Comparison of ENCODE assay signal across 24 cellular contexts in the genomic region with DNA sequence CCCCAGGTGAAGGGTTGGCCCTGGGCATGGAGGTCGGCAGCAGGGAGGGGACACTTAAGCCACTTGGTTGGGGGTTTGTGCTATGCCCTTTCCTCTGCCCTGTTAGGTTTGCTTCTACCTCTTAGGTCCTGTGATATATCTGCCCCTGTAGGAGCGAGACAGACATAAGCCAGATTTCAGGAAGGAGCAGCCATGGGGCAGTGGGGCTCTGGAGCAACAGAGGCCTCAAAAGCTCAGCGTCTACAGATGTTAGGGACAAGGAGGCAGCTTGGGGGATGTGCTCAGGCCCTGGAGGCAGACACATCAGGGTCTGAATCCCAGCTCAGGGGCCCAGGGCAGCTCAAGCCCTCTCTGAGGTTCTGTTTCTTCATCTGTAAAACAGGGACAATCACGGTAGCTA.
"Had no signal": no experiment of that assay in that cellular context is flagged by ENCODE, and none has a peak within 500 bp of the region (broad histone marks: within the 10 kb centered on the region; RNA-seq: fewer than 3 reads in every experiment).

No MANE protein-coding gene starts in this region.

- FAIRE-seq: endometrium, islet of Langerhans had no signal

- H3K4me3 Mint-ChIP-seq: activated B cell treated with CpG ODN at 0.5 μM for 24 hours; activated CD4-positive, alpha-beta memory T cell treated with anti-CD3 and anti-CD28 coated beads, Interleukin-2, amount 10 ng/mL, durations not matched to agents 7 days and 5 days; activated CD8-positive, alpha-beta memory T cell treated with anti-CD3 and anti-CD28 coated beads, Interleukin-2, amount 10 ng/mL, durations not matched to agents 7 days and 5 days; activated naive CD8-positive, alpha-beta T cell treated with anti-CD3 and anti-CD28 coated beads for 36 hours; brain; stimulated activated naive B cell treated with anti-CD40 and anti-IgM and Interleukin-4, amounts not matched to agents 10 μg/mL and 1 μg/mL and 100 μg/mL, for 72 hours; T-cell had no signal

- H3K27ac Mint-ChIP-seq: activated B cell treated with CpG ODN at 0.5 μM for 24 hours; activated CD4-positive, alpha-beta memory T cell treated with anti-CD3 and anti-CD28 coated beads, Interleukin-2, amount 10 ng/mL, durations not matched to agents 7 days and 5 days; activated CD8-positive, alpha-beta memory T cell treated with anti-CD3 and anti-CD28 coated beads, Interleukin-2, amount 10 ng/mL, durations not matched to agents 7 days and 5 days; activated naive CD8-positive, alpha-beta T cell treated with anti-CD3 and anti-CD28 coated beads for 36 hours; stimulated activated naive B cell treated with anti-CD40 and anti-IgM and Interleukin-4, amounts not matched to agents 10 μg/mL and 1 μg/mL and 100 μg/mL, for 72 hours; T-cell had no signal

- H2AFZ ChIP-seq: parathyroid adenoma had no signal

- H3K4me3 ChIP-seq: coronary artery, lower lobe of right lung, spleen, transverse colon, vagina had no signal

- H3K36me3 Mint-ChIP-seq: activated CD8-positive, alpha-beta memory T cell treated with anti-CD3 and anti-CD28 coated beads, Interleukin-2, amount 10 ng/mL, durations not matched to agents 7 days and 5 days; activated naive CD8-positive, alpha-beta T cell treated with anti-CD3 and anti-CD28 coated beads for 36 hours; brain; stimulated activated naive B cell treated with anti-CD40 and anti-IgM and Interleukin-4, amounts not matched to agents 10 μg/mL and 1 μg/mL and 100 μg/mL, for 72 hours; T-cell had no signal

- H3K4me1 Mint-ChIP-seq: activated B cell treated with CpG ODN at 0.5 μM for 24 hours; activated CD4-positive, alpha-beta memory T cell treated with anti-CD3 and anti-CD28 coated beads, Interleukin-2, amount 10 ng/mL, durations not matched to agents 7 days and 5 days; activated CD8-positive, alpha-beta memory T cell treated with anti-CD3 and anti-CD28 coated beads, Interleukin-2, amount 10 ng/mL, durations not matched to agents 7 days and 5 days; activated naive CD8-positive, alpha-beta T cell treated with anti-CD3 and anti-CD28 coated beads for 36 hours; stimulated activated naive B cell treated with anti-CD40 and anti-IgM and Interleukin-4, amounts not matched to agents 10 μg/mL and 1 μg/mL and 100 μg/mL, for 72 hours; T-cell had no signal

- DNase-seq: activated B cell treated with CpG ODN at 0.5 μM for 24 hours; activated CD4-positive, alpha-beta memory T cell treated with anti-CD3 and anti-CD28 coated beads, Interleukin-2, amount 10 ng/mL, durations not matched to agents 7 days and 5 days; activated CD4-positive, alpha-beta T cell treated with anti-CD3 and anti-CD28 coated beads for 48 hours; activated CD8-positive, alpha-beta memory T cell treated with anti-CD3 and anti-CD28 coated beads, Interleukin-2, amount 10 ng/mL, durations not matched to agents 7 days and 5 days; activated naive CD4-positive, alpha-beta T cell; activated naive CD8-positive, alpha-beta T cell treated with anti-CD3 and anti-CD28 coated beads for 36 hours; amygdala; central memory CD4-positive, alpha-beta T cell; erythroblast; left colon; lower lobe of right lung; midbrain; spleen; stimulated activated CD4-positive, alpha-beta T cell treated with anti-CD3 and anti-CD28 coated beads, Interleukin-4, amount 100 ng/mL, for 4 hours; stimulated activated naive B cell treated with anti-CD40 and anti-IgM and Interleukin-4, amounts not matched to agents 10 μg/mL and 1 μg/mL and 100 μg/mL, for 72 hours; T-cell; transverse colon had no signal

- ATAC-seq: activated CD8-positive, alpha-beta memory T cell treated with anti-CD3 and anti-CD28 coated beads, Interleukin-2, amount 10 ng/mL, durations not matched to agents 7 days and 5 days; left colon; lower lobe of right lung; SK-N-SH treated with all-trans-retinoic acid at 6 μM for 48 hours; stimulated activated naive B cell treated with anti-CD40 and anti-IgM and Interleukin-4, amounts not matched to agents 10 μg/mL and 1 μg/mL and 100 μg/mL, for 72 hours; T-cell had no signal

- H3K4me1 ChIP-seq: parathyroid adenoma, spleen, transverse colon had no signal

- H3K79me2 ChIP-seq: parathyroid adenoma had no signal

- H3K27me3 Mint-ChIP-seq: activated B cell treated with CpG ODN at 0.5 μM for 24 hours; activated CD4-positive, alpha-beta memory T cell treated with anti-CD3 and anti-CD28 coated beads, Interleukin-2, amount 10 ng/mL, durations not matched to agents 7 days and 5 days; activated CD8-positive, alpha-beta memory T cell treated with anti-CD3 and anti-CD28 coated beads, Interleukin-2, amount 10 ng/mL, durations not matched to agents 7 days and 5 days; activated naive CD8-positive, alpha-beta T cell treated with anti-CD3 and anti-CD28 coated beads for 36 hours; stimulated activated naive B cell treated with anti-CD40 and anti-IgM and Interleukin-4, amounts not matched to agents 10 μg/mL and 1 μg/mL and 100 μg/mL, for 72 hours; T-cell had no signal

- H3K36me3 ChIP-seq: lower lobe of right lung, spleen, transverse colon, vagina had no signal

- H3K9me3 ChIP-seq: lower lobe of right lung, spleen, transverse colon, vagina had no signal

- H3K27me3 ChIP-seq: spleen, transverse colon, vagina had no signal

- H3K9ac ChIP-seq: parathyroid adenoma had no signal

- H3K9me3 Mint-ChIP-seq: activated B cell treated with CpG ODN at 0.5 μM for 24 hours; activated CD4-positive, alpha-beta memory T cell treated with anti-CD3 and anti-CD28 coated beads, Interleukin-2, amount 10 ng/mL, durations not matched to agents 7 days and 5 days; activated naive CD8-positive, alpha-beta T cell treated with anti-CD3 and anti-CD28 coated beads for 36 hours; stimulated activated naive B cell treated with anti-CD40 and anti-IgM and Interleukin-4, amounts not matched to agents 10 μg/mL and 1 μg/mL and 100 μg/mL, for 72 hours; T-cell had no signal

- H3K27ac ChIP-seq: coronary artery, lower lobe of right lung, parathyroid adenoma, spleen, transverse colon had no signal
